Comparison of ENCODE assay signal across 18 cellular contexts in genomic region chr9:120818595-120818994, GRCh38. TPM values are rescaled to one million over a fixed set of nuclear protein-coding genes. Genes with fewer than 3 reads are reported as not detected.
DNase-seq lines count a peak whose midpoint lies in the region; ATAC-seq, FAIRE-seq and TF ChIP-seq lines count a peak whose summit lies in the region.
"Had no signal": no experiment of that assay in that cellular context is flagged by ENCODE, and none has a peak within 500 bp of the region (broad histone marks: within the 10 kb centered on the region; RNA-seq: fewer than 3 reads in every experiment).

No MANE protein-coding gene starts in this region.

- TF ChIP-seq CTCF in D721Med (IDR thresholded peaks at IDR 0.05; ENCODE audit: insufficient read depth, missing control alignments) = no peak
- TF ChIP-seq CTCF in mesothelial cell of epicardium (IDR thresholded peaks at IDR 0.05; ENCODE audit: unreplicated experiment) = no peak
- TF ChIP-seq CTCF in dorsolateral prefrontal cortex (IDR thresholded peaks at IDR 0.05 in 54 of 56, conservative IDR thresholded peaks at IDR 0.05 in 2 of 56; ENCODE audit: low read depth in 1 of 56, partially characterized antibody in 56 of 56) = no peak
- no peak for TF ChIP-seq CTCF in Calu3 (IDR thresholded peaks at IDR 0.05; ENCODE audit: unreplicated experiment)

- intact Hi-C loops in dorsolateral prefrontal cortex (cut with DNase I) = no loop called here
- intact Hi-C loops in Calu3 (cut with micrococcal nuclease; ENCODE audit: unreplicated experiment) = no loop called here

- DNase-seq in activated T-cell treated with anti-CD3 and anti-CD28 coated beads, Interleukin-2, amount 50 U/mL, for 72 hours = no peak
- no peak for DNase-seq in activated T-cell treated with anti-CD3 and anti-CD28 coated beads, Interleukin-2, amount 50 U/mL, for 4 hours
- DNase-seq in D721Med (ENCODE audit: insufficient read length, low spot score) (no peak), mesothelial cell of epicardium (ENCODE audit: low spot score in 2 of 2, unreplicated experiment in 2 of 2) (no peak), dorsolateral prefrontal cortex (no peak), Calu3 (no peak)
- DNase-seq: 8988T; C1 segment of cervical spinal cord; CD4-positive, alpha-beta memory T cell; DND-41; GDM1; IMR-90; KG1 had no signal

- CTCF ChIA-PET in Calu3 (lab: Charles Lee) = no interaction called here

- H3K4me1 Mint-ChIP-seq in activated T-cell treated with anti-CD3 and anti-CD28 coated beads, Interleukin-2, amount 50 U/mL, for 72 hours (ENCODE audit: low read depth) = peaks cover 3% of the 10 kb centered on the region
- peaks cover 1% of the 10 kb centered on the region for H3K4me1 Mint-ChIP-seq in activated T-cell treated with anti-CD3 and anti-CD28 coated beads, Interleukin-2, amount 50 U/mL, for 4 hours (ENCODE audit: low read depth)
- H3K4me1 Mint-ChIP-seq in activated T-helper 17 cell treated with anti-CD3 and anti-CD28 coated beads, Interleukin-2, amount 50 U/mL, for 72 hours = no peaks in the 10 kb centered on the region
- H3K4me1 Mint-ChIP-seq in mesothelial cell of epicardium (no peaks in the 10 kb centered on the region), Calu3 (ENCODE audit: low read depth, unreplicated experiment) (no peaks in the 10 kb centered on the region)
- H3K4me1 Mint-ChIP-seq: B cell; CD4-positive, alpha-beta memory T cell had no signal

- BruUV-seq in Calu3 (replicated peaks; lab: Mats Ljungman, UMichigan) = no TSS peak

- H3K27me3 ChIP-seq in dorsolateral prefrontal cortex = no peaks in the 10 kb centered on the region

- H3K4me3 ChIP-seq in dorsolateral prefrontal cortex = no peak overlapping the region

- ATAC-seq in activated T-cell treated with anti-CD3 and anti-CD28 coated beads, Interleukin-2, amount 50 U/mL, for 72 hours (replicated peaks in 1 of 2) = no peak
- ATAC-seq in activated T-cell treated with anti-CD3 and anti-CD28 coated beads, Interleukin-2, amount 50 U/mL, for 4 hours = no peak
- ATAC-seq in activated T-helper 17 cell treated with anti-CD3 and anti-CD28 coated beads, Interleukin-2, amount 50 U/mL, for 72 hours (replicated peaks) = no peak
- ATAC-seq: HCT116 had no signal

- H3K9me3 Mint-ChIP-seq in activated T-cell treated with anti-CD3 and anti-CD28 coated beads, Interleukin-2, amount 50 U/mL, for 72 hours = no peaks in the 10 kb centered on the region
- no peaks in the 10 kb centered on the region for H3K9me3 Mint-ChIP-seq in activated T-cell treated with anti-CD3 and anti-CD28 coated beads, Interleukin-2, amount 50 U/mL, for 4 hours
- no peaks in the 10 kb centered on the region for H3K9me3 Mint-ChIP-seq in activated T-helper 17 cell treated with anti-CD3 and anti-CD28 coated beads, Interleukin-2, amount 50 U/mL, for 72 hours
- H3K9me3 Mint-ChIP-seq in mesothelial cell of epicardium (no peaks in the 10 kb centered on the region), Calu3 (ENCODE audit: low read depth, unreplicated experiment) (no peaks in the 10 kb centered on the region)
- H3K9me3 Mint-ChIP-seq: CD4-positive, alpha-beta memory T cell had no signal

- peaks cover 4 to 35% of the 10 kb centered on the region in 2 donors for H3K36me3 Mint-ChIP-seq in activated T-cell treated with anti-CD3 and anti-CD28 coated beads, Interleukin-2, amount 50 U/mL, for 72 hours (ENCODE audit: insufficient read depth in 2 of 2)
- peaks cover 54% of the 10 kb centered on the region for H3K36me3 Mint-ChIP-seq in activated T-cell treated with anti-CD3 and anti-CD28 coated beads, Interleukin-2, amount 50 U/mL, for 4 hours (ENCODE audit: insufficient read depth)
- peaks cover 89% of the 10 kb centered on the region for H3K36me3 Mint-ChIP-seq in activated T-helper 17 cell treated with anti-CD3 and anti-CD28 coated beads, Interleukin-2, amount 50 U/mL, for 72 hours (ENCODE audit: low read depth)
- H3K36me3 Mint-ChIP-seq in mesothelial cell of epicardium = peaks cover 52% of the 10 kb centered on the region
- H3K36me3 Mint-ChIP-seq in Calu3 (ENCODE audit: insufficient read depth, unreplicated experiment) = peaks cover 12% of the 10 kb centered on the region

- no peak overlapping the region for H3K27ac ChIP-seq in dorsolateral prefrontal cortex

- H3K27me3 Mint-ChIP-seq in activated T-cell treated with anti-CD3 and anti-CD28 coated beads, Interleukin-2, amount 50 U/mL, for 72 hours (ENCODE audit: low read depth) = no peaks in the 10 kb centered on the region
- no peaks in the 10 kb centered on the region for H3K27me3 Mint-ChIP-seq in activated T-cell treated with anti-CD3 and anti-CD28 coated beads, Interleukin-2, amount 50 U/mL, for 4 hours (ENCODE audit: low read depth)
- no peaks in the 10 kb centered on the region for H3K27me3 Mint-ChIP-seq in activated T-helper 17 cell treated with anti-CD3 and anti-CD28 coated beads, Interleukin-2, amount 50 U/mL, for 72 hours
- H3K27me3 Mint-ChIP-seq in mesothelial cell of epicardium (ENCODE audit: low read depth) = no peaks in the 10 kb centered on the region
- no peaks in the 10 kb centered on the region for H3K27me3 Mint-ChIP-seq in Calu3 (ENCODE audit: unreplicated experiment)
- H3K27me3 Mint-ChIP-seq: B cell; CD4-positive, alpha-beta memory T cell had no signal

- FAIRE-seq in D721Med (lab: Jason Lieb, UNC) = peak; percentile 68
- FAIRE-seq: GM12892, GM19239 had no signal

- H3K27ac Mint-ChIP-seq in activated T-cell treated with anti-CD3 and anti-CD28 coated beads, Interleukin-2, amount 50 U/mL, for 72 hours = peak overlapping the region; percentile 65
- H3K27ac Mint-ChIP-seq in activated T-helper 17 cell treated with anti-CD3 and anti-CD28 coated beads, Interleukin-2, amount 50 U/mL, for 72 hours = peak overlapping the region; percentile 17
- H3K27ac Mint-ChIP-seq in mesothelial cell of epicardium = peak overlapping the region; percentile 67
- no peak overlapping the region for H3K27ac Mint-ChIP-seq in Calu3 (ENCODE audit: unreplicated experiment)
- H3K27ac Mint-ChIP-seq: B cell; CD4-positive, alpha-beta memory T cell had no signal

- H3K4me3 Mint-ChIP-seq in activated T-cell treated with anti-CD3 and anti-CD28 coated beads, Interleukin-2, amount 50 U/mL, for 72 hours = no peak overlapping the region
- H3K4me3 Mint-ChIP-seq in activated T-cell treated with anti-CD3 and anti-CD28 coated beads, Interleukin-2, amount 50 U/mL, for 4 hours = no peak overlapping the region
- no peak overlapping the region for H3K4me3 Mint-ChIP-seq in activated T-helper 17 cell treated with anti-CD3 and anti-CD28 coated beads, Interleukin-2, amount 50 U/mL, for 72 hours
- H3K4me3 Mint-ChIP-seq in mesothelial cell of epicardium = no peak overlapping the region
- H3K4me3 Mint-ChIP-seq in Calu3 (ENCODE audit: low read depth, unreplicated experiment) = no peak overlapping the region
- H3K4me3 Mint-ChIP-seq: B cell; CD4-positive, alpha-beta memory T cell had no signal

RNA-seq across cellular contexts. Expression of gene PSMD5, which starts 24.1 kb away (rescaled TPM):
- 10 to 100 TPM; 48.6 to 59.0 TPM for total RNA-seq in activated T-cell treated with anti-CD3 and anti-CD28 coated beads, Interleukin-2, amount 50 U/mL, for 72 hours
- 10 to 100 TPM; 64.3 to 75.9 (median 73.3) TPM for total RNA-seq in activated T-cell treated with anti-CD3 and anti-CD28 coated beads, Interleukin-2, amount 50 U/mL, for 4 hours
- 10 to 100 TPM; 60.2 to 62.8 TPM for total RNA-seq in activated T-helper 17 cell treated with anti-CD3 and anti-CD28 coated beads, Interleukin-2, amount 50 U/mL, for 72 hours
- 46.9 to 57.3 TPM (median 56.1 TPM) in 3 replicates for total RNA-seq in mesothelial cell of epicardium
- 10 to 100 TPM; 18.8 to 51.5 (median 32.6) TPM for total RNA-seq in dorsolateral prefrontal cortex
- total RNA-seq in Calu3 (2022) = 34.0 and 34.2 TPM in 2 replicates

RNA-seq across cellular contexts. Expression of gene FBXW2, which starts 25.4 kb away (rescaled TPM):
- 10 to 100 TPM; 72.6 to 78.5 TPM for total RNA-seq in activated T-cell treated with anti-CD3 and anti-CD28 coated beads, Interleukin-2, amount 50 U/mL, for 72 hours
- 10 to 100 TPM; 66.7 to 72.7 (median 66.9) TPM for total RNA-seq in activated T-cell treated with anti-CD3 and anti-CD28 coated beads, Interleukin-2, amount 50 U/mL, for 4 hours
- 10 to 100 TPM; 50.4 to 87.8 TPM for total RNA-seq in activated T-helper 17 cell treated with anti-CD3 and anti-CD28 coated beads, Interleukin-2, amount 50 U/mL, for 72 hours
- 67.5 to 69.5 TPM (median 68.6 TPM) in 3 replicates for total RNA-seq in mesothelial cell of epicardium
- 10 to 100 TPM; 37.6 to 68.5 (median 52.8) TPM for total RNA-seq in dorsolateral prefrontal cortex
- 40.7 and 44.8 TPM in 2 replicates for total RNA-seq in Calu3 (2022)

RNA-seq across cellular contexts. Expression of gene PHF19, which starts 58.4 kb away (rescaled TPM):
- total RNA-seq in activated T-cell treated with anti-CD3 and anti-CD28 coated beads, Interleukin-2, amount 50 U/mL, for 72 hours = 100 to 1,000 TPM; 166 to 222 TPM
- 10 to 100 TPM; 59.2 to 75.1 (median 64.8) TPM for total RNA-seq in activated T-cell treated with anti-CD3 and anti-CD28 coated beads, Interleukin-2, amount 50 U/mL, for 4 hours
- 100 to 1,000 TPM; 236 to 258 TPM for total RNA-seq in activated T-helper 17 cell treated with anti-CD3 and anti-CD28 coated beads, Interleukin-2, amount 50 U/mL, for 72 hours
- total RNA-seq in mesothelial cell of epicardium = 36.0 to 44.5 TPM (median 41.6 TPM) in 3 replicates
- 100 to 1,000 TPM in 2 of 120 experiments, 10 to 100 TPM in 118; 18.7 to 119 (median 39.5) TPM for total RNA-seq in dorsolateral prefrontal cortex
- 37.2 and 44.5 TPM in 2 replicates for total RNA-seq in Calu3 (2022)
